15 cellular contexts compared by ENCODE assay signal in genomic region chr1:222588135-222588534, GRCh38. TPM values are rescaled to one million over a fixed set of nuclear protein-coding genes. Genes with fewer than 3 reads are reported as not detected.
A peak's percentile ranks its signal among the peaks of the same experiment; 100 is the strongest.
DNase-seq lines count a peak whose midpoint lies in the region; ATAC-seq, FAIRE-seq and TF ChIP-seq lines count a peak whose summit lies in the region.
"Had no signal": no experiment of that assay in that cellular context is flagged by ENCODE, and none has a peak within 500 bp of the region (broad histone marks: within the 10 kb centered on the region; RNA-seq: fewer than 3 reads in every experiment).

No MANE protein-coding gene starts in this region.

- H3K27ac Mint-ChIP-seq in T-helper 2 cell treated with Interferon-gamma antibody and Interleukin-4, amounts not matched to agents 5 μg/mL and 100 μg/mL, for 36 hours = no peak overlapping the region
- H3K27ac Mint-ChIP-seq in IgD-negative memory B cell = no peak overlapping the region
- no peak overlapping the region for H3K27ac Mint-ChIP-seq in neural crest cell (ENCODE audit: unreplicated experiment)

- H3K4me3 Mint-ChIP-seq in T-helper 2 cell treated with Interferon-gamma antibody and Interleukin-4, amounts not matched to agents 5 μg/mL and 100 μg/mL, for 36 hours = peak overlapping the region; percentile 94
- H3K4me3 Mint-ChIP-seq in IgD-negative memory B cell (peak overlapping the region; percentile 21 to 100 (median 97)), neural crest cell (peak overlapping the region; percentile 99)

- no peak overlapping the region; a peak in 1 of 4 replicates for H3K9ac ChIP-seq in K562 (ENCODE audit: insufficient read depth in 1 of 2, low read depth in 2 of 2, low read length in 2 of 2)

- H2AFZ ChIP-seq in K562 (ENCODE audit: low read depth, low read length) = no peak overlapping the region

- intact Hi-C loops in K562 (cut with micrococcal nuclease) = loop anchor here (2.0 kb wide), 2 partner anchors 31 to 123 kb away; partner anchors contain the start of gene MIA3

- DNase-seq in T-helper 2 cell treated with Interferon-gamma antibody and Interleukin-4, amounts not matched to agents 5 μg/mL and 100 μg/mL, for 36 hours (ENCODE audit: low spot score) = no peak
- DNase-seq in T-helper 2 cell = no peak
- DNase-seq in K562 (ENCODE audit: extremely low read depth in 1 of 4, low spot score in 3 of 4) = no peak
- DNase-seq in neural crest cell (ENCODE audit: low read depth, low spot score) = no peak
- DNase-seq in SIG-M5 treated with dmso at 0.1 percent for 504 hours (lab: John Stamatoyannopoulos, UW; ENCODE audit: unreplicated experiment) = no peak
- DNase-seq: 8988T, H7, hippocampal formation, NCI-H1694, retina had no signal

- no peak for TF ChIP-seq CTCF in K562 (IDR thresholded peaks at IDR 0.05 in 2 of 3, conservative IDR thresholded peaks at IDR 0.05 in 1 of 3; ENCODE audit: insufficient read depth in 2 of 3, low read depth in 1 of 3, low read length in 3 of 3)
- no peak for TF ChIP-seq CTCF in neural crest cell (conservative IDR thresholded peaks at IDR 0.05)

- H3K27ac ChIP-seq in K562 (ENCODE audit: extremely low read depth, low read depth, low read length) = no peak overlapping the region
- H3K27ac ChIP-seq: thoracic aorta had no signal

- TF ChIP-seq POLR2A in K562 (conservative IDR thresholded peaks at IDR 0.05) = no peak

- POLR2A ChIA-PET in K562 (lab: Yijun Ruan, JAX) = no interaction called here

- H3K27me3 ChIP-seq in K562 (ENCODE audit: control insufficient read depth in 2 of 2, insufficient read depth in 2 of 2, low read length in 2 of 2) = no peaks in the 10 kb centered on the region; a peak in 1 of 5 replicates

- no peak for FAIRE-seq in K562 (lab: Jason Lieb, UNC)

- H3K9me3 Mint-ChIP-seq in T-helper 2 cell treated with Interferon-gamma antibody and Interleukin-4, amounts not matched to agents 5 μg/mL and 100 μg/mL, for 36 hours = no peaks in the 10 kb centered on the region
- no peaks in the 10 kb centered on the region for H3K9me3 Mint-ChIP-seq in IgD-negative memory B cell
- no peaks in the 10 kb centered on the region for H3K9me3 Mint-ChIP-seq in neural crest cell

- H3K27me3 Mint-ChIP-seq in T-helper 2 cell treated with Interferon-gamma antibody and Interleukin-4, amounts not matched to agents 5 μg/mL and 100 μg/mL, for 36 hours (ENCODE audit: low read depth) = peaks cover 6% of the 10 kb centered on the region
- H3K27me3 Mint-ChIP-seq in IgD-negative memory B cell = no peaks in the 10 kb centered on the region
- peaks cover 17% of the 10 kb centered on the region for H3K27me3 Mint-ChIP-seq in neural crest cell (ENCODE audit: low read depth)

- H3K4me2 ChIP-seq in K562 (ENCODE audit: insufficient read depth, low read length) = peak overlapping the region; percentile 16; the same call in 1 of the 2 replicates

- no peak for TF ChIP-seq EP300 in K562 (IDR thresholded peaks at IDR 0.05; ENCODE audit: low read length)

- no peaks in the 10 kb centered on the region for H3K9me3 ChIP-seq in K562 (replicated peaks; ENCODE audit: control insufficient read depth, insufficient read depth, low read depth, low read length)
- H3K9me3 ChIP-seq: thoracic aorta had no signal

- CTCF ChIA-PET in K562 (lab: Yijun Ruan, JAX; ENCODE audit: low intra/inter-chr PET ratio) = no interaction called here

- peaks cover 23% of the 10 kb centered on the region for H3K36me3 Mint-ChIP-seq in T-helper 2 cell treated with Interferon-gamma antibody and Interleukin-4, amounts not matched to agents 5 μg/mL and 100 μg/mL, for 36 hours (ENCODE audit: low read depth)
- H3K36me3 Mint-ChIP-seq in IgD-negative memory B cell (peaks cover 5% of the 10 kb centered on the region), neural crest cell (ENCODE audit: low read depth) (peaks cover 2% of the 10 kb centered on the region)

- H3K79me2 ChIP-seq in K562 (ENCODE audit: control insufficient read depth, insufficient read depth, low read length) = peaks cover 49% of the 10 kb centered on the region

- H3K4me1 ChIP-seq in K562 (replicated peaks in 1 of 2; ENCODE audit: control insufficient read depth in 2 of 2, insufficient read depth in 2 of 2, low read length in 2 of 2) = peaks cover 0 to 3% of the 10 kb centered on the region in 2 experiments; a peak in 2 of 5 replicates

- no peaks in the 10 kb centered on the region for H3K9me1 ChIP-seq in K562 (ENCODE audit: control insufficient read depth, insufficient read depth, low read length)

- in situ Hi-C loops in K562 (cut with MboI) = no loop called here

- ATAC-seq in K562 (no peak), HG03159 (IDR thresholded peaks at IDR 0.05; ENCODE audit: unreplicated experiment) (no peak), HG03045 (IDR thresholded peaks at IDR 0.05; ENCODE audit: unreplicated experiment) (no peak)

- peaks cover 48% of the 10 kb centered on the region for H3K36me3 ChIP-seq in K562 (ENCODE audit: control insufficient read depth, insufficient read depth, low read length)
- H3K36me3 ChIP-seq: thoracic aorta had no signal

- WGBS in K562 (ENCODE audit: insufficient coverage, low coverage, missing lambda C conversion rate) = 68% methylated on average over 1 of the region's 1 CpG

- H3K4me1 Mint-ChIP-seq in T-helper 2 cell treated with Interferon-gamma antibody and Interleukin-4, amounts not matched to agents 5 μg/mL and 100 μg/mL, for 36 hours (ENCODE audit: low read depth) = peaks cover 29% of the 10 kb centered on the region
- peaks cover 43 to 58% (median 55%) of the 10 kb centered on the region in 3 donors for H3K4me1 Mint-ChIP-seq in IgD-negative memory B cell
- peaks cover 34% of the 10 kb centered on the region for H3K4me1 Mint-ChIP-seq in neural crest cell

- BruUV-seq in K562 (replicated peaks; lab: Mats Ljungman, UMichigan) = no TSS peak

- no peak overlapping the region for H3K4me3 ChIP-seq in K562

- TF ChIP-seq RAD21 in K562 (CRISPR knock-in tag; conservative IDR thresholded peaks at IDR 0.05 in 1 of 2, IDR thresholded peaks at IDR 0.05 in 1 of 2) = no peak

- H4K20me1 ChIP-seq in K562 (replicated peaks; ENCODE audit: control insufficient read depth, insufficient read depth, low read length) = no peaks in the 10 kb centered on the region

RNA-seq across cellular contexts. Expression of gene TAF1A, which starts 1.6 kb away (rescaled TPM):
- polyA plus RNA-seq in IgD-negative memory B cell = 13.9 TPM
- 18.1 and 45.1 TPM in 2 replicates for total RNA-seq in K562 (2011; cell fraction: chromatin; rRNA removed; ENCODE audit: low replicate concordance)
- 5.3 and 6.3 TPM in 2 replicates for total RNA-seq in K562 (2011; cell fraction: nucleolus; rRNA removed)
- 16.3 and 24.0 TPM in 2 replicates for total RNA-seq in K562 (2011; cell fraction: nucleoplasm; rRNA removed)
- 16.9 and 23.3 TPM in 2 replicates for total RNA-seq in K562 (2014; rRNA removed)
- total RNA-seq in K562 (2014; rRNA removed; fragmentation: Illumina TruSeq; extraction: Trizol) = 32.6 and 33.0 TPM in 2 replicates
- 27.3 and 30.8 TPM in 2 replicates for total RNA-seq in K562 (2015; rRNA removed; fragmentation: Illumina TruSeq; extraction: Trizol)
- total RNA-seq in K562 (2021) = 22.2 and 23.4 TPM in 2 replicates
- 14.6 and 17.8 TPM in 2 replicates for polyA plus RNA-seq in K562 (2011; rRNA removed)
- 2.8 and 6.9 TPM in 2 replicates for polyA plus RNA-seq in K562 (2011; cell fraction: cytosol; rRNA removed)
- 15.1 and 19.4 TPM in 2 replicates for polyA plus RNA-seq in K562 (2011; cell fraction: nucleus; rRNA removed)
- 8.4 and 17.0 TPM in 2 replicates for polyA plus RNA-seq in K562 (2012)
- 20.2 and 25.3 TPM in 2 replicates for polyA plus RNA-seq in K562 (2014; fragmentation: Illumina TruSeq; extraction: Trizol)
- 10 to 100 TPM; 33.6 to 36.8 TPM for polyA plus RNA-seq in K562 (2014; fragmentation: Nextera tagmentation; extraction: Ambion mirVana)
- polyA plus RNA-seq in K562 (2014; rRNA removed) = 19.3 and 20.0 TPM in 2 replicates
- polyA minus RNA-seq in K562 (2011; rRNA and poly(A)+ RNA removed) = 18.5 and 20.2 TPM in 2 replicates
- polyA minus RNA-seq in K562 (2011; cell fraction: cytosol; rRNA and poly(A)+ RNA removed) = 6.5 and 13.6 TPM in 2 replicates
- polyA minus RNA-seq in K562 (2011; cell fraction: nucleus; rRNA and poly(A)+ RNA removed) = 17.0 and 25.1 TPM in 2 replicates
- 19.7 and 22.7 TPM in 2 replicates for total RNA-seq in neural crest cell

RNA-seq across cellular contexts. Expression of gene MIA3, which starts 29.8 kb away (rescaled TPM):
- polyA plus RNA-seq in IgD-negative memory B cell (61.3 TPM), K562 (2011; rRNA removed) (34.0 and 63.3 TPM in 2 replicates), K562 (2014; fragmentation: Illumina TruSeq; extraction: Trizol) (61.7 and 89.4 TPM in 2 replicates), K562 (2014; fragmentation: Nextera tagmentation; extraction: Ambion mirVana) (10 to 100 TPM; 21.6 to 40.8 TPM), K562 (2014; rRNA removed) (33.1 and 34.4 TPM in 2 replicates)
- 45.8 and 148 TPM in 2 replicates for total RNA-seq in K562 (2011; cell fraction: chromatin; rRNA removed; ENCODE audit: low replicate concordance)
- 35.4 and 43.8 TPM in 2 replicates for total RNA-seq in K562 (2011; cell fraction: nucleolus; rRNA removed)
- total RNA-seq in K562 (2011; cell fraction: nucleoplasm; rRNA removed) = 64.4 and 101 TPM in 2 replicates
- total RNA-seq in K562 (2014; rRNA removed) (38.6 and 57.8 TPM in 2 replicates), K562 (2014; rRNA removed; fragmentation: Illumina TruSeq; extraction: Trizol) (64.3 and 68.1 TPM in 2 replicates), K562 (2015; rRNA removed; fragmentation: Illumina TruSeq; extraction: Trizol) (72.8 and 79.8 TPM in 2 replicates), K562 (2021) (64.9 and 67.5 TPM in 2 replicates), neural crest cell (56.5 and 57.5 TPM in 2 replicates)
- 54.4 and 81.8 TPM in 2 replicates for polyA plus RNA-seq in K562 (2011; cell fraction: cytosol; rRNA removed)
- 285 and 344 TPM in 2 replicates for polyA plus RNA-seq in K562 (2011; cell fraction: nucleus; rRNA removed)
- 43.6 and 50.3 TPM in 2 replicates for polyA plus RNA-seq in K562 (2012)
- polyA minus RNA-seq in K562 (2011; rRNA and poly(A)+ RNA removed) = 52.5 and 69.6 TPM in 2 replicates
- polyA minus RNA-seq in K562 (2011; cell fraction: cytosol; rRNA and poly(A)+ RNA removed) = 28.4 and 36.3 TPM in 2 replicates
- polyA minus RNA-seq in K562 (2011; cell fraction: nucleus; rRNA and poly(A)+ RNA removed) = 44.2 and 79.3 TPM in 2 replicates

RNA-seq across cellular contexts. Expression of gene HHIPL2, which starts 40.2 kb away (rescaled TPM):
- polyA plus RNA-seq in IgD-negative memory B cell (not detected), K562 (2011; rRNA removed) (0.15 and 0.18 TPM in 2 replicates), K562 (2014; fragmentation: Illumina TruSeq; extraction: Trizol) (0.15 and 0.83 TPM in 2 replicates), K562 (2014; fragmentation: Nextera tagmentation; extraction: Ambion mirVana) (under 1 TPM in 1 of 2 experiments, not detected in 1; 0.18 TPM), K562 (2014; rRNA removed) (0.60 and 1.1 TPM in 2 replicates)
- total RNA-seq in K562 (2011; cell fraction: chromatin; rRNA removed; ENCODE audit: low replicate concordance) = 0.23 and 0.92 TPM in 2 replicates
- total RNA-seq in K562 (2011; cell fraction: nucleolus; rRNA removed) = 0.33 and 0.39 TPM in 2 replicates
- not detected in 2 replicates for total RNA-seq in K562 (2011; cell fraction: nucleoplasm; rRNA removed)
- total RNA-seq in K562 (2014; rRNA removed) (0.05 and 0.16 TPM in 2 replicates), K562 (2014; rRNA removed; fragmentation: Illumina TruSeq; extraction: Trizol) (0.54 and 0.55 TPM in 2 replicates), K562 (2015; rRNA removed; fragmentation: Illumina TruSeq; extraction: Trizol) (0.11 and 0.33 TPM in 2 replicates), K562 (2021) (0.22 and 0.40 TPM in 2 replicates), neural crest cell (0.23 and 0.42 TPM in 2 replicates)
- 0.03 and 0.04 TPM in 2 replicates for polyA plus RNA-seq in K562 (2011; cell fraction: cytosol; rRNA removed)
- 0.68 and 1.4 TPM in 2 replicates for polyA plus RNA-seq in K562 (2011; cell fraction: nucleus; rRNA removed)
- polyA plus RNA-seq in K562 (2012) = 0.35 and 1.0 TPM in 2 replicates
- not detected in 2 replicates for polyA minus RNA-seq in K562 (2011; rRNA and poly(A)+ RNA removed)
- not detected in 2 replicates for polyA minus RNA-seq in K562 (2011; cell fraction: cytosol; rRNA and poly(A)+ RNA removed)
- not detected in 2 replicates for polyA minus RNA-seq in K562 (2011; cell fraction: nucleus; rRNA and poly(A)+ RNA removed)
- total RNA-seq: lung microvascular endothelial cell, thoracic aorta had no signal
